ENCODE assay signal across 8 cellular contexts in genomic region chr11:130861902-130862552, GRCh38. TPM values are rescaled to one million over a fixed set of nuclear protein-coding genes. Genes with fewer than 3 reads are reported as not detected.
DNase-seq lines count a peak whose midpoint lies in the region; ATAC-seq and TF ChIP-seq lines count a peak whose summit lies in the region.

No MANE protein-coding gene starts in this region.

- peak; percentile 66 for ATAC-seq in HG02588 (IDR thresholded peaks at IDR 0.05; ENCODE audit: unreplicated experiment)

- no peak overlapping the region for H4K91ac ChIP-seq in trophoblast cell (ENCODE audit: low read depth, low read length)

- DNase-seq in GM10248 (ENCODE audit: extremely low spot score) (peak; percentile 82), NCI-H1092 (lab: John Stamatoyannopoulos, UW) (peak; percentile 96), SK-N-MC (ENCODE audit: low read depth, low spot score) (peak; percentile 76), glomerular visceral epithelial cell (ENCODE audit: extremely low spot score) (peak; percentile 85), trophoblast cell (peak; percentile 84 to 95), transverse colon (peak; percentile 92)
- peak; percentile 87 for DNase-seq in activated naive CD4-positive, alpha-beta T cell treated with Interleukin-2 at 50 U/mL for 16 hours

- H4K8ac ChIP-seq in trophoblast cell (ENCODE audit: low read depth, low read length) = no peak overlapping the region

- POLR2A ChIA-PET in GM10248 (lab: Yijun Ruan, JAX) = no interaction called here

- no peaks in the 10 kb centered on the region for H3K79me2 ChIP-seq in trophoblast cell (ENCODE audit: control insufficient read depth, insufficient read depth, low read length, poor library complexity)

- H3K27ac ChIP-seq in SK-N-MC (no peak overlapping the region), trophoblast cell (ENCODE audit: low read depth, low read length) (no peak overlapping the region), transverse colon (no peak overlapping the region)

- TF ChIP-seq CTCF in GM10248 (IDR thresholded peaks at IDR 0.05; ENCODE audit: control extremely low read depth, extremely low read depth, low read depth, missing control alignments) (peak; percentile 100), transverse colon (IDR thresholded peaks at IDR 0.05) (peak; percentile 99 to 100 (median 100))

- H3K23ac ChIP-seq in trophoblast cell (ENCODE audit: low read length) = no peak overlapping the region

- H4K12ac ChIP-seq in trophoblast cell (ENCODE audit: low read depth, low read length) = no peak overlapping the region

- H3K79me1 ChIP-seq in trophoblast cell (ENCODE audit: low read length) = no peaks in the 10 kb centered on the region

- H3K27me3 ChIP-seq in trophoblast cell (ENCODE audit: insufficient read depth, low read length) (no peaks in the 10 kb centered on the region), transverse colon (no peaks in the 10 kb centered on the region)

- H3K4ac ChIP-seq in trophoblast cell (ENCODE audit: low read depth, low read length) = no peak overlapping the region

- CTCF ChIA-PET in GM10248 (lab: Yijun Ruan, JAX) = interaction anchor here (0.7 to 17.6 kb wide), 52 partner anchors 8 to 711 kb away, joined by 3 to 447 read pairs (median 4); partner anchors contain the start of genes ADAMTS8 and SNX19

- in situ Hi-C loops in transverse colon (cut with MboI; ENCODE audit: low pct_ligation_motif_present in 1 of 4, low pct_unique_long_range_greater_than_20kb in 1 of 4, low sequenced_read_pairs in 3 of 4) = loop anchor here (5.0 to 25.0 kb wide), 4 partner anchors 425 to 650 kb away; partner anchors contain the start of gene ADAMTS8 (in 1 of the 4)

- intact Hi-C loops in transverse colon (cut with DNase I; ENCODE audit: low total_unique reads) = loop anchor here (1.0 to 10.0 kb wide), 3 partner anchors 32 to 427 kb away; no protein-coding TSS in a partner anchor

- H3K14ac ChIP-seq in trophoblast cell (ENCODE audit: low read length) = no peak overlapping the region

- H3K4me3 ChIP-seq in SK-N-MC = no peak overlapping the region
- no peak overlapping the region for H3K4me3 ChIP-seq in trophoblast cell (ENCODE audit: low read depth, low read length)
- no peak overlapping the region for H3K4me3 ChIP-seq in transverse colon

- no peaks in the 10 kb centered on the region for H3K4me1 ChIP-seq in trophoblast cell (ENCODE audit: control insufficient read depth in 1 of 2, insufficient read depth in 2 of 2, low read length in 2 of 2)
- H3K4me1 ChIP-seq in transverse colon = peaks cover 0 to 7% (median 2%) of the 10 kb centered on the region in 4 donors

- H3K36me3 ChIP-seq in SK-N-MC (ENCODE audit: insufficient read depth, low read length) (no peaks in the 10 kb centered on the region), trophoblast cell (ENCODE audit: control insufficient read depth in 1 of 2, insufficient read depth in 2 of 2, low read length in 2 of 2) (no peaks in the 10 kb centered on the region), transverse colon (no peaks in the 10 kb centered on the region)

- H2BK120ac ChIP-seq in trophoblast cell (ENCODE audit: insufficient read depth, low read length, poor library complexity) = no peak overlapping the region

- TF ChIP-seq POLR2A in transverse colon (IDR thresholded peaks at IDR 0.05) = no peak

- no peak overlapping the region for H2BK5ac ChIP-seq in trophoblast cell (ENCODE audit: low read depth, low read length, poor library complexity)

- H3K9me3 ChIP-seq in SK-N-MC (ENCODE audit: low read depth, low read length) = no peaks in the 10 kb centered on the region
- H3K9me3 ChIP-seq in trophoblast cell (ENCODE audit: insufficient read depth, low read depth, low read length) = no peaks in the 10 kb centered on the region
- no peaks in the 10 kb centered on the region for H3K9me3 ChIP-seq in transverse colon

- H3K9ac ChIP-seq in SK-N-MC (ENCODE audit: insufficient read length) (no peak overlapping the region), trophoblast cell (ENCODE audit: low read length) (no peak overlapping the region)

- no CpG with 5 or more reads among the region's 25 CpGs for WGBS in trophoblast cell (ENCODE audit: extremely low coverage, insufficient coverage, insufficient read length)
- WGBS in transverse colon (ENCODE audit: low coverage in 1 of 2), 2 donors = 24 to 80% methylated on average over 2 to 18 of the region's 25 CpGs

- no peak overlapping the region for H2AK5ac ChIP-seq in trophoblast cell (ENCODE audit: low read length)

- no peak overlapping the region for H2BK12ac ChIP-seq in trophoblast cell (ENCODE audit: low read length)

- H2AFZ ChIP-seq in trophoblast cell (ENCODE audit: insufficient read depth, low read length, poor library complexity) = no peak overlapping the region

- no peak overlapping the region for H3K4me2 ChIP-seq in trophoblast cell (ENCODE audit: low read length)

- TF ChIP-seq EP300 in transverse colon (IDR thresholded peaks at IDR 0.05; ENCODE audit: low read depth) = no peak

- H3K18ac ChIP-seq in trophoblast cell (ENCODE audit: low read length) = no peak overlapping the region

RNA-seq across cellular contexts. Expression of gene SNX19, which starts 54.3 kb away (rescaled TPM):
- 22.9 and 23.5 TPM in 2 replicates for polyA plus RNA-seq in trophoblast cell (2013)
- 100 to 1,000 TPM in 3 of 4 donors, 10 to 100 TPM in 1; 89.8 to 193 (median 137) TPM for total RNA-seq in transverse colon
